1 cellular context compared by ENCODE assay signal in the genomic region with DNA sequence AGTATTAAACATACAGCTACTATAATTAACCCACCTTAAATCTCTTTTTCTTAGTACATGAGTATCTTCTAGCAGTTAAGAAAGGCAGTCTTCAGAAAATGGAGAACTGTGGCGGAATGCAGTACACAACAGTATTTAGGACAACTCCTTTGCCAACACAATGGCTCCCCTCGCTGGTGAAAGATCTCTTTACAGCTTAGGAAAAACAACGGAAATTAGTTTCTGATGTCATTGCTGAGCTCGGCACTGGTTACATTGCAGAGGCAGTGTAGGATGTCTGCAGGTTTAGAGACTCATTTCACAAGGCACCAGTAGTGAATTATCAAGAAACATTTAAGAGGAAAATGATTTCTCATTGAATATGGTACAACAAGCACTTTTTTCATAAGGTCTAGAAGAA.
TF ChIP-seq lines count a peak whose summit lies in the region.

No MANE protein-coding gene starts in this region.

TF ChIP-seq in WTC11, 78 proteins besides CTCF, POLR2A, EP300 and RAD21 (continued from another document):
- TF ChIP-seq ATF2 (CRISPR knock-in tag; IDR thresholded peaks at IDR 0.05; ENCODE audit: borderline replicate concordance, low read depth) = no peak
- TF ChIP-seq ZNF416 (CRISPR knock-in tag; IDR thresholded peaks at IDR 0.05) = no peak
- no peak for TF ChIP-seq TEAD1 (CRISPR knock-in tag; IDR thresholded peaks at IDR 0.05)
- TF ChIP-seq MAX (CRISPR knock-in tag; IDR thresholded peaks at IDR 0.05) = no peak
- TF ChIP-seq ERG (CRISPR knock-in tag; IDR thresholded peaks at IDR 0.05) = no peak
